1 cellular context compared by ENCODE assay signal in the genomic region with DNA sequence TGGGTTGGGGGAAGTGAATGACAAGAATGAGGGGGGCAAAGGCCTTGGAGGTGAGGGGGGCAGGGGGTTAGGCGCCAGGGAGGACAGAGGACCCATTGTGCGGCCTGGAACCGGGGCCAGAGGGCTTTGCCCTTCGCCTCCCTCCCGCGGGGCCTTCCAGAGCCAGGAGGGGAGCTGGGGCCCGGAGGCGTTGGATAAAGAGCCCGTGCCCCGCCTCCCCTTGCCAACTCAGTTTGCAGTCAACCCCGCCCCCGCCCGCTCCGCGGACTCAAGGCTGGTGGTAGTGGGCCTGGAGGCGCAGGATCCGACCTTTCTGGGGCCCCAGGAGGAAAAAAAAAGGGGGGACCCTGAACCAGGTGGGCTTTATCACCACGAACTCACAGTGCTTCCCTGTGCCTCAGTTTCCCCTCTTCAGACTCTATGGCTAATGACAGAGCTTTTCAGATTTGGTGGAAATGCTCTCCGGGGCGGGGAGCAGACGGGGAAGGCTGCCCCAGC.
TF ChIP-seq lines count a peak whose summit lies in the region.

No MANE protein-coding gene starts in this region.

TF ChIP-seq in SK-N-SH treated with all-trans-retinoic acid at 6 μM for 48 hours, 23 proteins besides CTCF, POLR2A, EP300 and RAD21 (continued from another document):
- no peak for TF ChIP-seq TSHZ2 (CRISPR knock-in tag; IDR thresholded peaks at IDR 0.05)
- no peak for TF ChIP-seq ARNTL (CRISPR knock-in tag; IDR thresholded peaks at IDR 0.05; ENCODE audit: borderline replicate concordance, low read depth)
- no peak for TF ChIP-seq ISL1 (CRISPR knock-in tag; IDR thresholded peaks at IDR 0.05)
- TF ChIP-seq ZC3H10 (CRISPR knock-in tag; IDR thresholded peaks at IDR 0.05), result no peak
- TF ChIP-seq PPARA (CRISPR knock-in tag; IDR thresholded peaks at IDR 0.05; ENCODE audit: borderline replicate concordance), result no peak
- TF ChIP-seq POU6F1 (CRISPR knock-in tag; IDR thresholded peaks at IDR 0.05; ENCODE audit: borderline replicate concordance, low read depth), result no peak
- no peak for TF ChIP-seq SNAI2 (CRISPR knock-in tag; IDR thresholded peaks at IDR 0.05)
- no peak for TF ChIP-seq ZFP3 (CRISPR knock-in tag; IDR thresholded peaks at IDR 0.05)
